Comparison of ENCODE assay signal across 15 cellular contexts in the genomic region with DNA sequence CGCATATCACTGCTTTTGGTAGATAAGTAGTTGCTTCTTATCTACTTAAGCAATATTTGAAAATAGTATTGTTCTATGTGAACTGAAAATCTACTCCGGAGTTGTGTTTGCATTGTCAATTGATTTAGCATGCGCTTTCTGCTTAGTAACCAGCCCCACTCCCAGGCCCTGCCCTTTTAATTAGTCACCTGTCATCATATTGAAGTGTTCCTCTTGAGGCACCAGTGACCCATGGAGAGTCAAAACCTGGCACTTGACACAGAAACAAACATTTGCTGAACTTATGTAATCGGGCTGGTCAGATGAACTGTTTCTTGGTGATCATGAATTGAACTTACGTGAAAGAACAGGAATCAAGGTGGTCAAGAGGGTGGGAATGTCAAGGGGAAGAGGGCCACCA. TPM values are rescaled to one million over a fixed set of nuclear protein-coding genes. Genes with fewer than 3 reads are reported as not detected.
DNase-seq lines count a peak whose midpoint lies in the region; ATAC-seq and TF ChIP-seq lines count a peak whose summit lies in the region.
"Had no signal": no experiment of that assay in that cellular context is flagged by ENCODE, and none has a peak within 500 bp of the region (broad histone marks: within the 10 kb centered on the region; RNA-seq: fewer than 3 reads in every experiment).

No MANE protein-coding gene starts in this region.

- DNase-seq in Right ventricle myocardium superior (no peak), cardiac septum (ENCODE audit: low spot score) (no peak), NCI-H524 treated with DMSO at 0.1 percent for 48 hours (lab: John Stamatoyannopoulos, UW) (peak; percentile 42), right cardiac atrium (no peak), upper lobe of right lung (no peak), Peyer's patch (no peak)
- DNase-seq: activated CD4-positive, alpha-beta T cell treated with anti-CD3 and anti-CD28 coated beads for 1 hour; CD4-positive, alpha-beta memory T cell; GDM1; left cardiac atrium; psoas muscle had no signal

- 78% methylated on average over 5 of the region's 5 CpGs for WGBS in right cardiac atrium

- H3K4me1 ChIP-seq in right cardiac atrium (ENCODE audit: control insufficient read depth, insufficient read depth, low read length) (peaks cover 2% of the 10 kb centered on the region), upper lobe of right lung (peaks cover 10% of the 10 kb centered on the region), Peyer's patch (no peaks in the 10 kb centered on the region)
- H3K4me1 ChIP-seq: A549, psoas muscle had no signal

- ATAC-seq in Right ventricle myocardium superior (ENCODE audit: poor library complexity), result peak; percentile 93
- peak; percentile 39 to 42 for ATAC-seq in right cardiac atrium
- ATAC-seq in upper lobe of right lung, result peak; percentile 81
- no peak for ATAC-seq in GM21526 (IDR thresholded peaks at IDR 0.05; ENCODE audit: low FRiP score, unreplicated experiment)
- ATAC-seq in HG03571 (IDR thresholded peaks at IDR 0.05; ENCODE audit: unreplicated experiment), result no peak
- ATAC-seq: naive thymus-derived CD4-positive, alpha-beta T cell had no signal

- H3K9me3 ChIP-seq in right cardiac atrium (ENCODE audit: control insufficient read depth, low read length), result no peaks in the 10 kb centered on the region
- H3K9me3 ChIP-seq in upper lobe of right lung, result no peaks in the 10 kb centered on the region
- no peaks in the 10 kb centered on the region for H3K9me3 ChIP-seq in Peyer's patch
- H3K9me3 ChIP-seq: A549, psoas muscle had no signal

- no peak for TF ChIP-seq CTCF in upper lobe of right lung (IDR thresholded peaks at IDR 0.05)
- TF ChIP-seq CTCF in Peyer's patch (IDR thresholded peaks at IDR 0.05), result no peak

- no peak for TF ChIP-seq POLR2A in Peyer's patch (IDR thresholded peaks at IDR 0.05)

- H3K36me3 ChIP-seq in upper lobe of right lung (no peaks in the 10 kb centered on the region), Peyer's patch (no peaks in the 10 kb centered on the region)

- no peaks in the 10 kb centered on the region for H3K27me3 ChIP-seq in right cardiac atrium (ENCODE audit: control insufficient read depth, insufficient read depth)
- no peaks in the 10 kb centered on the region for H3K27me3 ChIP-seq in upper lobe of right lung
- no peaks in the 10 kb centered on the region for H3K27me3 ChIP-seq in Peyer's patch

- H3K4me3 ChIP-seq in right cardiac atrium (ENCODE audit: low read length) (no peak overlapping the region), upper lobe of right lung (no peak overlapping the region), Peyer's patch (no peak overlapping the region)
- H3K4me3 ChIP-seq: A549, psoas muscle had no signal

- H3K27ac ChIP-seq in right cardiac atrium (ENCODE audit: low read length), result no peak overlapping the region
- peak overlapping the region; percentile 56 for H3K27ac ChIP-seq in upper lobe of right lung
- no peak overlapping the region for H3K27ac ChIP-seq in Peyer's patch
- H3K27ac ChIP-seq: A549, psoas muscle had no signal

- intact Hi-C loops in Right ventricle myocardium superior (cut with DNase I) (loop anchor here (2.0 kb wide), 1 partner anchor 74 kb away; no protein-coding TSS in a partner anchor), cardiac septum (cut with DNase I) (loop anchor here (2.0 kb wide), 1 partner anchor 108 kb away; no protein-coding TSS in a partner anchor), right cardiac atrium (cut with DNase I) (loop anchor here in 1 of 4 donors (10.0 kb wide), 1 partner anchor 110 kb away; no protein-coding TSS in a partner anchor), upper lobe of right lung (cut with DNase I) (no loop called here)

RNA-seq across cellular contexts. Expression of a gene that starts 27.8 kb away (rescaled TPM):
- total RNA-seq in Right ventricle myocardium superior, result 12.4 TPM
- 0.62 TPM for total RNA-seq in cardiac septum
- total RNA-seq in right cardiac atrium, result under 1 TPM; 0.45 to 0.85 (median 0.62) TPM
- 0.86 TPM for polyA plus RNA-seq in right cardiac atrium
- 1.4 TPM for total RNA-seq in upper lobe of right lung
- total RNA-seq in Peyer's patch, result 10 to 100 TPM; 20.6 to 82.5 (median 49.7) TPM

RNA-seq across cellular contexts. Expression of a gene that starts 58.9 kb away (rescaled TPM):
- total RNA-seq in Right ventricle myocardium superior (5.3 TPM), cardiac septum (5.5 TPM), right cardiac atrium (1 to 10 TPM; 3.9 to 6.5 (median 5.0) TPM), upper lobe of right lung (12.9 TPM), Peyer's patch (10 to 100 TPM; 30.8 to 45.8 (median 39.3) TPM)
- 2.4 TPM for polyA plus RNA-seq in right cardiac atrium

Comparison
In these comparisons a context has a peak if more than half of its experiments do, and no peak if none do; other contexts are left out.
1. ATAC-seq: peak in Right ventricle myocardium superior (single experiment), right cardiac atrium (2 of 2) and upper lobe of right lung (single experiment); none in GM21526 (single experiment) and HG03571 (single experiment).